8 cellular contexts compared by ENCODE assay signal in genomic region chr9:21709464-21710058, GRCh38.
A peak's percentile ranks its signal among the peaks of the same experiment; 100 is the strongest.
DNase-seq lines count a peak whose midpoint lies in the region; ATAC-seq and TF ChIP-seq lines count a peak whose summit lies in the region.

No MANE protein-coding gene starts in this region.

- peak; percentile 73 for ATAC-seq in HG02763 (IDR thresholded peaks at IDR 0.05; ENCODE audit: unreplicated experiment)

- peak; percentile 76 for TF ChIP-seq CTCF in fibroblast of the aortic adventitia (IDR thresholded peaks at IDR 0.05; ENCODE audit: insufficient read depth, low read length)

- no peak overlapping the region for H3K4me3 ChIP-seq in fibroblast of the aortic adventitia (ENCODE audit: low read depth, low read length)

- DNase-seq in activated gamma-delta T cell treated with Interleukin-2 at 50 U/mL for 16 hours (peak; percentile 67), activated gamma-delta T cell (lab: John Stamatoyannopoulos, UW) (no peak), NCI-H446 treated with DMSO at 0.1 percent for 48 hours (lab: John Stamatoyannopoulos, UW) (peak; percentile 7), activated T-cell treated with anti-CD3 and anti-CD28 coated beads for 4 hours (peak; percentile 66), fibroblast of the aortic adventitia (ENCODE audit: low read depth) (peak; percentile 78), pulmonary artery endothelial cell (ENCODE audit: low read depth, low spot score) (peak; percentile 10), GOT3 (lab: John Stamatoyannopoulos, UW) (no peak)

Comparison
In these comparisons a context has a peak if more than half of its experiments do, and no peak if none do; other contexts are left out.
1. DNase-seq: peak in activated gamma-delta T cell treated with Interleukin-2 at 50 U/mL for 16 hours (single experiment), NCI-H446 treated with DMSO at 0.1 percent for 48 hours (single experiment), activated T-cell treated with anti-CD3 and anti-CD28 coated beads for 4 hours (single experiment), fibroblast of the aortic adventitia (single experiment) and pulmonary artery endothelial cell (single experiment); none in activated gamma-delta T cell (single experiment) and GOT3 (single experiment).